In the genomic region with DNA sequence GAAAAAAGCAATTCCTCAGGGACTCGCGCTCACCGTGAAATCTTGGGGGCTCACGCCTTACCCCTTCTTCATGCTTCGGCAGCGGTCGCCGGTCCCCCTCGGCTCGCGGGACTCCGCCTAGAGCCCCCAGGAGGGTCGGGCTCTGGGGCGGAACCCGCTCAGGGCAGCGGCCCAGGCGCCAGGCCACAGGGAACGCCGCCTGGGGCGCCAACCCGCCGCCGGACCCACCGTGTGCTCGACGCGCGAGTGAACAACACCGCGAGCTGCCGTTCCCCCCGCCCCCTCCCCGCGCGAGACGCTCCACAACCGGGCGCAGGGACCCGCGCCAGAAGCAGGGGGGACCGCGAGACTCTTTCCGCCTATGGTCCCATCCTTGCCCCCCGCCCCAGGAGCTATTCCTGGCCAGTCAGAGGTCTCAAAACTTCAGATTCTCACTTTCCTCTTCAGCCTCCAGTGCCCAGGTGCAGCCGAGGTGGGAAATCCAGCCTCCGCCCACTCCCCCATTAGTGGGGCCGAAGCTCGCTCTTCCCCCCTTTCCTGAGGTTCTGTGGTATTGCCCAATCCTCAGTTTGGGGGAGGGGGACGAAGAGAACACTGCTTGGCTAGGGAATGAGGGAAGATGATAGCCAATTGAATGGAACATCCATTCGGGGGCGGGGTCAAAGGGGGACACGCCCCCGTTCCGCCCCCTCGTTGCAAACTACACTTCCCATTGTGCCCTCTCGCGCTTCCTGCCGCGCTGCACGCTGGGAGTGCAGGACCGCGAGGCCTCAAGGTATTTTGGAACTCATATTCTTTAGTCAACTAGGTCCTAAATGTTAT, we compare ENCODE assay signal across 8 cellular contexts. TPM values are rescaled to one million over a fixed set of nuclear protein-coding genes. Genes with fewer than 3 reads are reported as not detected.
DNase-seq lines count a peak whose midpoint lies in the region; ATAC-seq and TF ChIP-seq lines count a peak whose summit lies in the region.

TSS of gene WASF1 (minus strand) at position 265 of the 822 bp plus-strand sequence. CDS start 52,069 bp downstream, outside the sequence.

- peak; percentile 84 for ATAC-seq in CD8-positive, alpha-beta T cell
- peak; percentile 77 for ATAC-seq in GM21360 (IDR thresholded peaks at IDR 0.05; ENCODE audit: unreplicated experiment)
- ATAC-seq in effector memory CD8-positive, alpha-beta T cell (replicated peaks): peak; percentile 87

- H3K4me1 Mint-ChIP-seq in CD8-positive, alpha-beta T cell (ENCODE audit: low read depth): peaks cover 7% of the 10 kb centered on the region
- peaks cover 7 to 8% of the 10 kb centered on the region in 2 donors for H3K4me1 Mint-ChIP-seq in effector memory CD8-positive, alpha-beta T cell (ENCODE audit: low read depth in 2 of 2)

- H3K9me3 Mint-ChIP-seq in CD8-positive, alpha-beta T cell: no peaks in the 10 kb centered on the region
- H3K9me3 Mint-ChIP-seq in effector memory CD8-positive, alpha-beta T cell: no peaks in the 10 kb centered on the region

- H3K27ac ChIP-seq in CD8-positive, alpha-beta T cell (ENCODE audit: low read depth, low read length): peak within 1 kb of the TSS; percentile 79

- peak within 1 kb of the TSS; percentile 38 for H3K27ac Mint-ChIP-seq in CD8-positive, alpha-beta T cell
- peak within 1 kb of the TSS in 1 of 2 donors; percentile 17 for H3K27ac Mint-ChIP-seq in effector memory CD8-positive, alpha-beta T cell

- intact Hi-C loops in CD8-positive, alpha-beta T cell (cut with DNase I, micrococcal nuclease): loop anchor here (1.0 to 10.0 kb wide), 19 partner anchors 139 to 1915 kb away; partner anchors contain the start of genes AK9 (in 2 of the 2), FIG4 (in 2 of the 2), GTF3C6 (in 2 of the 2) and AMD1 (in 1 of the 2)

- CTCF ChIA-PET in CD8-positive, alpha-beta T cell (lab: Charles Lee): interaction anchor here (1.0 to 5.6 kb wide), 4 partner anchors 36 to 211 kb away, joined by 3 to 34 read pairs (median 4); no protein-coding TSS in a partner anchor

- TF ChIP-seq CTCF in CD8-positive, alpha-beta T cell (IDR thresholded peaks at IDR 0.05): no peak

- peaks cover 11% of the 10 kb centered on the region for H3K36me3 Mint-ChIP-seq in CD8-positive, alpha-beta T cell
- peaks cover 3% of the 10 kb centered on the region for H3K36me3 Mint-ChIP-seq in effector memory CD8-positive, alpha-beta T cell (ENCODE audit: insufficient read depth)

- H3K27me3 Mint-ChIP-seq in CD8-positive, alpha-beta T cell (ENCODE audit: low read depth): peaks cover 9% of the 10 kb centered on the region
- peaks cover 11 to 15% of the 10 kb centered on the region in 2 donors for H3K27me3 Mint-ChIP-seq in effector memory CD8-positive, alpha-beta T cell

- H3K4me3 ChIP-seq in CD8-positive, alpha-beta T cell (ENCODE audit: low read depth, low read length): peak within 1 kb of the TSS; percentile 83

- POLR2A ChIA-PET in CD8-positive, alpha-beta T cell (lab: Charles Lee): interaction anchor here (0.6 to 4.5 kb wide), 5 partner anchors 19 to 695 kb away, joined by 4 to 36 read pairs (median 6); partner anchors contain the start of genes AMD1 and CDK19

- H3K36me3 ChIP-seq in CD8-positive, alpha-beta T cell (ENCODE audit: insufficient read depth, low read length): no peaks in the 10 kb centered on the region

- no peaks in the 10 kb centered on the region for H3K27me3 ChIP-seq in CD8-positive, alpha-beta T cell (ENCODE audit: insufficient read depth, low read length)

- H3K9me3 ChIP-seq in CD8-positive, alpha-beta T cell (ENCODE audit: low read length): no peaks in the 10 kb centered on the region

- peak within 1 kb of the TSS; percentile 77 for H3K4me3 Mint-ChIP-seq in CD8-positive, alpha-beta T cell
- H3K4me3 Mint-ChIP-seq in effector memory CD8-positive, alpha-beta T cell: no peak within 1 kb of the TSS

- DNase-seq in CD8-positive, alpha-beta T cell: peak; percentile 77 to 92 (median 89)
- DNase-seq in HT-29 (ENCODE audit: low spot score) (peak; percentile 98), medulla oblongata (ENCODE audit: extremely low spot score) (peak; percentile 99)
- peak; percentile 61 for DNase-seq in NK-92 treated with Interleukin-12 subunit alpha and Interleukin-12 subunit beta, amount 100 ng/mL, for 24 hours (lab: John Stamatoyannopoulos, UW)
- peak; percentile 73 to 82 for DNase-seq in activated CD8-positive, alpha-beta memory T cell treated with anti-CD3 and anti-CD28 coated beads for 4 hours (ENCODE audit: low read depth in 2 of 2)
- DNase-seq in effector memory CD8-positive, alpha-beta T cell: peak; percentile 83 to 88 (median 87)
- DNase-seq in stimulated activated CD4-positive, alpha-beta T cell treated with anti-CD3 and anti-CD28 coated beads, TNF-alpha, amount 100 ng/mL, for 48 hours (ENCODE audit: low read depth in 3 of 3): peak; percentile 79 to 86 (median 79)

- peaks cover 28% of the 10 kb centered on the region for H3K4me1 ChIP-seq in CD8-positive, alpha-beta T cell (ENCODE audit: insufficient read depth, low read length)

RNA-seq across cellular contexts. Expression of gene WASF1, which starts in this region (rescaled TPM):
- 1 to 10 TPM; 1.1 to 1.7 TPM for total RNA-seq in CD8-positive, alpha-beta T cell
- total RNA-seq in HT-29 (2014; rRNA removed; shearing (Covaris generic)): 2.6 and 3.4 TPM in 2 replicates

Comparison
In these comparisons a context has a peak if more than half of its experiments do, and no peak if none do; other contexts are left out.
1. Peak in every context shown above with its lines: DNase-seq, ATAC-seq, H3K4me3 ChIP-seq and H3K27ac ChIP-seq.